In the genomic region with DNA sequence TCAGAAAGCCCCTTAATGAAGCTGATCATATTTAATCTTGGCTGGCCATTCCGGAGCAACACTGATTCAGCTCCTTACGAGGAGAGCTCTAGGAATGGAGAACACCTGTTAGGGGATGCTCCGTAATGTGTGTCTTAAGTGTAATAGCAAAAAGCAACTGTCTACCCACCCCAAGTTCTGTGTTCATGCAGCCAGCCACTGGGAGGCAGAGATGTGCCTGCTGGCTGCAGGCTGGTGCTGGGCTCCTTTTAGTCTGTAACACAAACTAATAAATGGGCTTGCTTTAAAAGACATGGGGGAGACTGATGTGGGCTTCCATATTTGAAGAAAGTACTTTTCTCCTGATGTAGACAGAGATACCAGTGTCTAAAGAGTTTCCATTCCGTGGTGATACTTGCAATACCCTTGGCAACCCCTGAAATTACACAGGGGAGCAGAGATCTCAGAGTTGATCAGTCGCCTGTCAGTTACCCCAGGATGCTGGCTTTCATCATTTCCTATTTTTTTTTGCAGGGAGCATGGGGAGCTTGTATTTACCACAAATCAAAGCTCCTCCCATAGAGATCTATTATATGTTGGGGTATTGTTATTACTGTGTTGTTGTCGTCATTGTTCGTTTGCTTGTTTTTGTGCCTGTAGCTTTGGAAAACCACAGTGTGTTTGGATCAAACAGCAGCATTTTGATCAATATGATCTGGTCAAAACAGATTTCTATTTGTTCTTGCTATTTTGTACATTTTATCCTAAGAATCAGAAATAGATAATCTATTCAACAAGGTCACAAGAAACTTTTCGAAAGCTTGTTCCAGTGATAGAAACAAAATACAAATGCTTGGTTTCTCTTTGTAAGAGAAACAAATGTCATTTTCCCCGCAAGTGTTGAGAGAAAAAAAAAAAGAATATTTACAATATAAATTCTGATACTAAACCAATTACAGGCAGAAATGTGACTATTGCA, we compare ENCODE assay signal across 11 cellular contexts.
DNase-seq lines count a peak whose midpoint lies in the region; ATAC-seq and TF ChIP-seq lines count a peak whose summit lies in the region.
"Had no signal": no experiment of that assay in that cellular context is flagged by ENCODE, and none has a peak within 500 bp of the region (broad histone marks: within the 10 kb centered on the region; RNA-seq: fewer than 3 reads in every experiment).

No MANE protein-coding gene starts in this region.

- peaks cover 4% of the 10 kb centered on the region for H3K27me3 Mint-ChIP-seq in activated T-helper 17 cell treated with anti-CD3 and anti-CD28 coated beads, Interleukin-2, amount 50 U/mL, for 72 hours

- DNase-seq in DND-41: no peak
- peak; percentile 78 for DNase-seq in Karpas-422
- peak; percentile 59 for DNase-seq in islet precursor cell
- no peak for DNase-seq in hypothalamus (lab: John Stamatoyannopoulos, UW)
- DNase-seq in mucosa of gallbladder (ENCODE audit: low spot score): no peak
- no peak for DNase-seq in upper lobe of right lung
- DNase-seq: anterior cingulate cortex, lower lobe of right lung, RPMI8226 had no signal

- TF ChIP-seq CTCF in DND-41 (IDR thresholded peaks at IDR 0.05; ENCODE audit: borderline replicate concordance, extremely low read depth, low read length, poor library complexity, severe bottlenecking) (peak; percentile 14), upper lobe of right lung (IDR thresholded peaks at IDR 0.05) (no peak)

- H2AFZ ChIP-seq in DND-41 (ENCODE audit: low read depth, low read length): no peak overlapping the region
- H2AFZ ChIP-seq in Karpas-422 (ENCODE audit: low read length): no peak overlapping the region

- H3K36me3 ChIP-seq in DND-41 (ENCODE audit: insufficient read depth, low read length): no peaks in the 10 kb centered on the region
- H3K36me3 ChIP-seq in Karpas-422 (ENCODE audit: insufficient read depth, low read length): no peaks in the 10 kb centered on the region
- no peaks in the 10 kb centered on the region for H3K36me3 ChIP-seq in upper lobe of right lung
- H3K36me3 ChIP-seq: lower lobe of right lung had no signal

- H3K9ac ChIP-seq in DND-41 (ENCODE audit: low read depth, low read length) (no peak overlapping the region), Karpas-422 (ENCODE audit: low read length) (no peak overlapping the region)

- no peaks in the 10 kb centered on the region for H3K9me2 ChIP-seq in Karpas-422 (replicated peaks; ENCODE audit: insufficient read depth, low read length)

- H3K4me2 ChIP-seq in DND-41 (ENCODE audit: insufficient read depth, low read length) (no peak overlapping the region), Karpas-422 (ENCODE audit: low read depth, low read length, poor library complexity, severe bottlenecking) (no peak overlapping the region)

- no peaks in the 10 kb centered on the region for H3K4me1 Mint-ChIP-seq in activated T-helper 17 cell treated with anti-CD3 and anti-CD28 coated beads, Interleukin-2, amount 50 U/mL, for 72 hours

- H4K20me1 ChIP-seq in DND-41 (ENCODE audit: insufficient read depth, low read length) (no peaks in the 10 kb centered on the region), Karpas-422 (ENCODE audit: insufficient read depth, low read depth, low read length) (no peaks in the 10 kb centered on the region)

- H3K4me3 ChIP-seq in DND-41 (ENCODE audit: low read depth in 1 of 2, low read length in 2 of 2) (no peak overlapping the region), Karpas-422 (ENCODE audit: low read length) (no peak overlapping the region), upper lobe of right lung (no peak overlapping the region)
- H3K4me3 ChIP-seq: lower lobe of right lung had no signal

- no peak overlapping the region for H3K27ac Mint-ChIP-seq in activated T-helper 17 cell treated with anti-CD3 and anti-CD28 coated beads, Interleukin-2, amount 50 U/mL, for 72 hours

- H3K79me2 ChIP-seq in DND-41 (ENCODE audit: insufficient read depth, low read length) (no peaks in the 10 kb centered on the region), Karpas-422 (ENCODE audit: low read length) (no peaks in the 10 kb centered on the region)

- H3K27me3 ChIP-seq in DND-41 (ENCODE audit: insufficient read depth, low read length, poor library complexity) (peaks cover 2% of the 10 kb centered on the region), Karpas-422 (ENCODE audit: low read length) (no peaks in the 10 kb centered on the region), upper lobe of right lung (no peaks in the 10 kb centered on the region)

- no peak for ATAC-seq in DND-41 (ENCODE audit: insufficient read depth, low read depth)
- peak; percentile 59 for ATAC-seq in activated T-helper 17 cell treated with anti-CD3 and anti-CD28 coated beads, Interleukin-2, amount 50 U/mL, for 72 hours (replicated peaks)
- no peak for ATAC-seq in HG03175 (IDR thresholded peaks at IDR 0.05; ENCODE audit: unreplicated experiment)
- no peak for ATAC-seq in upper lobe of right lung
- ATAC-seq: lower lobe of right lung had no signal

- intact Hi-C loops in upper lobe of right lung (cut with DNase I): no loop called here

- H3K9me3 ChIP-seq in DND-41 (ENCODE audit: insufficient read depth, low read length, severe bottlenecking) (no peaks in the 10 kb centered on the region), Karpas-422 (ENCODE audit: low read length) (no peaks in the 10 kb centered on the region), upper lobe of right lung (no peaks in the 10 kb centered on the region)
- H3K9me3 ChIP-seq: lower lobe of right lung had no signal

- H3K36me3 Mint-ChIP-seq in activated T-helper 17 cell treated with anti-CD3 and anti-CD28 coated beads, Interleukin-2, amount 50 U/mL, for 72 hours (ENCODE audit: low read depth): no peaks in the 10 kb centered on the region

- H3K4me3 Mint-ChIP-seq in activated T-helper 17 cell treated with anti-CD3 and anti-CD28 coated beads, Interleukin-2, amount 50 U/mL, for 72 hours: no peak overlapping the region

- no peaks in the 10 kb centered on the region for H3K4me1 ChIP-seq in DND-41 (ENCODE audit: insufficient read depth, low read length)
- no peaks in the 10 kb centered on the region for H3K4me1 ChIP-seq in Karpas-422 (ENCODE audit: low read length)
- no peaks in the 10 kb centered on the region for H3K4me1 ChIP-seq in upper lobe of right lung
- H3K4me1 ChIP-seq: lower lobe of right lung had no signal

- H3K27ac ChIP-seq in DND-41 (ENCODE audit: low read length): no peak overlapping the region
- no peak overlapping the region for H3K27ac ChIP-seq in Karpas-422 (ENCODE audit: low read length)
- H3K27ac ChIP-seq in upper lobe of right lung: no peak overlapping the region
- H3K27ac ChIP-seq: lower lobe of right lung had no signal

- H3K9me3 Mint-ChIP-seq in activated T-helper 17 cell treated with anti-CD3 and anti-CD28 coated beads, Interleukin-2, amount 50 U/mL, for 72 hours: no peaks in the 10 kb centered on the region

Comparison
In these comparisons a context has a peak if more than half of its experiments do, and no peak if none do; other contexts are left out.
1. DNase-seq: peak in Karpas-422 (single experiment) and islet precursor cell (single experiment); none in DND-41 (single experiment), hypothalamus (0 of 51), mucosa of gallbladder (single experiment) and upper lobe of right lung (single experiment).